In genomic region chr21:25638634-25639166, GRCh38 we compare ENCODE assay signal across 8 cellular contexts. TPM values are rescaled to one million over a fixed set of nuclear protein-coding genes. Genes with fewer than 3 reads are reported as not detected.
DNase-seq lines count a peak whose midpoint lies in the region; ATAC-seq and TF ChIP-seq lines count a peak whose summit lies in the region.

No MANE protein-coding gene starts in this region.

- POLR2A ChIA-PET in OCI-LY7 (lab: Charles Lee), result interaction anchor here (0.7 to 1.9 kb wide), 6 partner anchors 8 to 98 kb away, joined by 3 to 5 read pairs (median 4); no protein-coding TSS in a partner anchor

- CTCF ChIA-PET in OCI-LY7 (lab: Charles Lee; ENCODE audit: unreplicated experiment), result no interaction called here

- no peak overlapping the region for H3K27ac ChIP-seq in OCI-LY7 (ENCODE audit: low read depth, low read length, poor library complexity, severe bottlenecking)
- peak overlapping the region; percentile 64 to 65 for H3K27ac ChIP-seq in esophagus (ENCODE audit: low read depth in 2 of 2, low read length in 1 of 2)
- H3K27ac ChIP-seq in osteoblast (ENCODE audit: low read depth, low read length), result no peak overlapping the region

- no peaks in the 10 kb centered on the region for H3K9me3 ChIP-seq in OCI-LY7 (ENCODE audit: low read length)
- no peaks in the 10 kb centered on the region for H3K9me3 ChIP-seq in esophagus (ENCODE audit: control insufficient read depth in 2 of 2, insufficient read depth in 1 of 2, low read depth in 1 of 2, low read length in 1 of 2)
- H3K9me3 ChIP-seq in osteoblast (ENCODE audit: low read depth, low read length), result no peaks in the 10 kb centered on the region

- H3K79me2 ChIP-seq in OCI-LY7 (ENCODE audit: insufficient read depth, low read depth, low read length), result no peaks in the 10 kb centered on the region
- no peaks in the 10 kb centered on the region for H3K79me2 ChIP-seq in osteoblast (ENCODE audit: insufficient read depth, low read length)

- peak; percentile 17 for ATAC-seq in GM21367 (IDR thresholded peaks at IDR 0.05; ENCODE audit: unreplicated experiment)

- no peaks in the 10 kb centered on the region for H3K9me2 ChIP-seq in OCI-LY7 (ENCODE audit: insufficient read depth, low read length)

- H4K20me1 ChIP-seq in OCI-LY7 (ENCODE audit: insufficient read depth, low read length), result no peaks in the 10 kb centered on the region; the same call in 1 of the 2 replicates
- H4K20me1 ChIP-seq in osteoblast (ENCODE audit: insufficient read depth, low read length), result no peaks in the 10 kb centered on the region

- 1 to 2% methylated on average over 10 of the region's 10 CpGs for WGBS in esophagus, 2 donors

- no TSS peak for BruUV-seq in OCI-LY7 (replicated peaks; lab: Mats Ljungman, UMichigan)

- TF ChIP-seq CTCF in OCI-LY7 (conservative IDR thresholded peaks at IDR 0.05; ENCODE audit: low read length), result no peak
- TF ChIP-seq CTCF in osteoblast (IDR thresholded peaks at IDR 0.05; ENCODE audit: extremely low read depth, low read depth, low read length), result no peak

- H3K36me3 ChIP-seq in OCI-LY7 (ENCODE audit: insufficient read depth, low read length), result no peaks in the 10 kb centered on the region
- H3K36me3 ChIP-seq in esophagus (ENCODE audit: control insufficient read depth in 2 of 2, insufficient read depth in 2 of 2, low read length in 1 of 2), result no peaks in the 10 kb centered on the region
- no peaks in the 10 kb centered on the region for H3K36me3 ChIP-seq in osteoblast (ENCODE audit: insufficient read depth, low read length)

- peak overlapping the region; percentile 87 for H2AFZ ChIP-seq in OCI-LY7 (ENCODE audit: low read length)
- H2AFZ ChIP-seq in osteoblast (ENCODE audit: low read length), result peak overlapping the region; percentile 69

- DNase-seq in AG20443 (ENCODE audit: low spot score) (peak; percentile 14), OCI-LY7 (ENCODE audit: low spot score) (peak; percentile 13), osteoblast (ENCODE audit: insufficient read length, low spot score, missing footprints) (no peak), head of caudate nucleus (no peak), NCI-H2029 (lab: John Stamatoyannopoulos, UW) (no peak)
- no peak for DNase-seq in activated naive CD4-positive, alpha-beta T cell (lab: John Stamatoyannopoulos, UW)

- H3K27me3 ChIP-seq in esophagus (ENCODE audit: control insufficient read depth in 1 of 2, insufficient read depth in 2 of 2, low read length in 2 of 2) (peaks cover 2 to 4% of the 10 kb centered on the region in 2 donors), osteoblast (ENCODE audit: insufficient read depth, low read length) (peaks cover 37% of the 10 kb centered on the region)

- intact Hi-C loops in OCI-LY7 (cut with micrococcal nuclease; ENCODE audit: unreplicated experiment), result loop anchor here (1.0 to 5.0 kb wide), 3 partner anchors 30 to 96 kb away; partner anchors contain the start of genes ATP5PF and GABPA
- intact Hi-C loops in head of caudate nucleus (cut with DNase I), result no loop called here

- peaks cover 19% of the 10 kb centered on the region for H3K4me1 ChIP-seq in OCI-LY7 (ENCODE audit: insufficient read depth, low read length, poor library complexity, severe bottlenecking)
- H3K4me1 ChIP-seq in esophagus (ENCODE audit: control insufficient read depth in 2 of 2, insufficient read depth in 2 of 2, low read length in 1 of 2), result peaks cover 4 to 7% of the 10 kb centered on the region in 2 donors
- peaks cover 14% of the 10 kb centered on the region for H3K4me1 ChIP-seq in osteoblast (ENCODE audit: insufficient read depth, low read length)

- H3K4me2 ChIP-seq in OCI-LY7 (ENCODE audit: low read length) (peak overlapping the region; percentile 92), osteoblast (ENCODE audit: insufficient read depth, low read length) (peak overlapping the region; percentile 85)

- H3K4me3 ChIP-seq in OCI-LY7 (ENCODE audit: low read depth, low read length, poor library complexity, severe bottlenecking), result peak overlapping the region; percentile 70
- H3K4me3 ChIP-seq in esophagus (ENCODE audit: low read depth in 1 of 2, low read length in 2 of 2), result peak overlapping the region in 1 of 2 donors; percentile 53
- H3K4me3 ChIP-seq in osteoblast (ENCODE audit: insufficient read depth, low read length), result peak overlapping the region; percentile 67

RNA-seq across cellular contexts. Expression of gene JAM2, which starts 0.4 kb away (rescaled TPM):
- 0.36 and 1.2 TPM in 2 replicates for total RNA-seq in OCI-LY7 (2014; rRNA removed; shearing (Covaris generic))
- 1.4 and 1.7 TPM in 2 replicates for total RNA-seq in OCI-LY7 (2022)
- 1 to 10 TPM; 3.8 to 4.2 TPM for polyA plus RNA-seq in esophagus
- total RNA-seq in osteoblast, result 0.88 and 1.1 TPM in 2 replicates

RNA-seq across cellular contexts. Expression of gene MRPL39, which starts 31.4 kb away (rescaled TPM):
- total RNA-seq in OCI-LY7 (2014; rRNA removed; shearing (Covaris generic)), result 42.1 and 45.0 TPM in 2 replicates
- total RNA-seq in OCI-LY7 (2022) (55.2 and 56.9 TPM in 2 replicates), osteoblast (26.5 and 28.2 TPM in 2 replicates)
- 10 to 100 TPM; 24.6 to 31.0 TPM for polyA plus RNA-seq in esophagus

Comparison
In these comparisons a context has a peak if more than half of its experiments do, and no peak if none do; other contexts are left out.
1. DNase-seq: peak in AG20443 (single experiment) and OCI-LY7 (single experiment); none in osteoblast (single experiment), head of caudate nucleus (0 of 42), NCI-H2029 (single experiment) and activated naive CD4-positive, alpha-beta T cell (0 of 4).
2. H3K27ac ChIP-seq: peak in esophagus (2 of 2); none in OCI-LY7 (single experiment) and osteoblast (single experiment).